ENCODE assay signal across 24 cellular contexts in genomic region chr15:31427411-31427810, GRCh38.
DNase-seq lines count a peak whose midpoint lies in the region; ATAC-seq, FAIRE-seq and TF ChIP-seq lines count a peak whose summit lies in the region.
"Had no signal": no experiment of that assay in that cellular context is flagged by ENCODE, and none has a peak within 500 bp of the region (broad histone marks: within the 10 kb centered on the region; RNA-seq: fewer than 3 reads in every experiment).

No MANE protein-coding gene starts in this region.

- H3K9me3 Mint-ChIP-seq in CD14-positive monocyte = peaks cover 2 to 8% (median 6%) of the 10 kb centered on the region in 7 donors

- peaks cover 1 to 2% (median 2%) of the 10 kb centered on the region in 3 donors for H3K27me3 Mint-ChIP-seq in CD14-positive monocyte (ENCODE audit: low read depth in 3 of 3)
- H3K27me3 Mint-ChIP-seq: activated CD4-positive, alpha-beta memory T cell treated with anti-CD3 and anti-CD28 coated beads for 36 hours; activated naive CD8-positive, alpha-beta T cell treated with anti-CD3 and anti-CD28 coated beads, Interleukin-2, amount 10 ng/mL, durations not matched to agents 7 days and 5 days; stimulated activated naive CD8-positive, alpha-beta T cell treated with anti-CD3 and anti-CD28 coated beads, Interleukin-15, Interleukin-2, amounts not matched to agents 100 ng/mL and 50 ng/mL, for 24 hours; T-helper 17 cell had no signal

- POLR2A ChIA-PET in A549 (lab: Yijun Ruan, JAX) = no interaction called here

- CTCF ChIA-PET in A549 (lab: Yijun Ruan, JAX) = interaction anchor here (1.1 to 3.2 kb wide), 2 partner anchors 8 to 10 kb away, joined by 5 to 11 read pairs; no protein-coding TSS in a partner anchor

- no peaks in the 10 kb centered on the region for H3K9me2 ChIP-seq in MM.1S (replicated peaks; ENCODE audit: insufficient read depth, low read length)

- no peaks in the 10 kb centered on the region for H3K79me2 ChIP-seq in MM.1S (ENCODE audit: low read length)

- H3K4me3 ChIP-seq in A549 (no peak overlapping the region), adipocyte (ENCODE audit: low read length) (no peak overlapping the region), MM.1S (ENCODE audit: low read length) (no peak overlapping the region)
- H3K4me3 ChIP-seq: dorsolateral prefrontal cortex, HAP-1, SJSA1, tibial nerve had no signal

- no peaks in the 10 kb centered on the region for H4K20me1 ChIP-seq in MM.1S (ENCODE audit: insufficient read depth, low read length)

- H3K9me3 ChIP-seq in A549 (peaks cover 6% of the 10 kb centered on the region; the same call in 1 of the 3 replicates), adipocyte (ENCODE audit: control insufficient read depth, low read length) (peaks cover 11% of the 10 kb centered on the region), MM.1S (replicated peaks; ENCODE audit: insufficient read depth, low read length) (no peaks in the 10 kb centered on the region)
- H3K9me3 ChIP-seq: HAP-1 had no signal

- DNase-seq in A549 (ENCODE audit: low read depth in 1 of 2, low spot score in 1 of 2) = no peak
- DNase-seq in CD14-positive monocyte (ENCODE audit: low spot score) = no peak
- DNase-seq in adipocyte (ENCODE audit: low read depth) = peak; percentile 6
- DNase-seq in foreskin keratinocyte = no peak
- DNase-seq in MM.1S = no peak
- no peak for DNase-seq in cortex of kidney (lab: John Stamatoyannopoulos, UW)
- DNase-seq: activated CD4-positive, alpha-beta memory T cell treated with anti-CD3 and anti-CD28 coated beads for 36 hours; activated naive CD8-positive, alpha-beta T cell treated with anti-CD3 and anti-CD28 coated beads, Interleukin-2, amount 10 ng/mL, durations not matched to agents 7 days and 5 days; dorsolateral prefrontal cortex; KBM-7; NCI-H1092; NCI-H2029 treated with DMSO at 0.1 percent for 48 hours; NCI-H345; posterior cingulate gyrus; stimulated activated CD4-positive, alpha-beta T cell treated with anti-CD3 and anti-CD28 coated beads, Interleukin-1b, Interleukin-23, amount 100 ng/mL, for 48 hours; T-helper 17 cell had no signal

- H3K4me1 Mint-ChIP-seq in CD14-positive monocyte = peaks cover 25% of the 10 kb centered on the region
- H3K4me1 Mint-ChIP-seq: neural crest cell had no signal

- H3K36me3 ChIP-seq in adipocyte (ENCODE audit: control insufficient read depth, insufficient read depth, low read length, severe bottlenecking) (no peaks in the 10 kb centered on the region), MM.1S (replicated peaks; ENCODE audit: insufficient read depth, low read length) (no peaks in the 10 kb centered on the region)
- H3K36me3 ChIP-seq: HAP-1, SJSA1, tibial nerve had no signal

- no peak overlapping the region for H2AFZ ChIP-seq in MM.1S (ENCODE audit: low read length)

- H3K27me3 ChIP-seq in adipocyte (replicated peaks; ENCODE audit: control insufficient read depth, insufficient read depth, low read length) (no peaks in the 10 kb centered on the region), foreskin keratinocyte (no peaks in the 10 kb centered on the region), MM.1S (replicated peaks; ENCODE audit: insufficient read depth, low read length) (no peaks in the 10 kb centered on the region)
- H3K27me3 ChIP-seq: dorsolateral prefrontal cortex, SJSA1, tibial nerve had no signal

- no peaks in the 10 kb centered on the region for H3K36me3 Mint-ChIP-seq in CD14-positive monocyte

- H3K4me1 ChIP-seq in A549 = no peaks in the 10 kb centered on the region
- H3K4me1 ChIP-seq in adipocyte (ENCODE audit: control insufficient read depth, insufficient read depth, low read length) = no peaks in the 10 kb centered on the region
- H3K4me1 ChIP-seq in foreskin keratinocyte = peaks cover 3% of the 10 kb centered on the region
- no peaks in the 10 kb centered on the region for H3K4me1 ChIP-seq in MM.1S (ENCODE audit: low read length)
- H3K4me1 ChIP-seq: HAP-1, SJSA1, tibial nerve had no signal

- no peak overlapping the region for H3K4me3 Mint-ChIP-seq in CD14-positive monocyte
- H3K4me3 Mint-ChIP-seq: activated CD4-positive, alpha-beta memory T cell treated with anti-CD3 and anti-CD28 coated beads for 36 hours; activated naive CD8-positive, alpha-beta T cell treated with anti-CD3 and anti-CD28 coated beads, Interleukin-2, amount 10 ng/mL, durations not matched to agents 7 days and 5 days; activated T-helper 1 cell treated with anti-CD3 and anti-CD28 coated beads, Interleukin-12 subunit alpha, Interleukin-12 subunit beta, Interleukin-2, Interleukin-4 antibody, amounts not matched to agents 30 ng/mL and 10 ng/mL and 1 ng/mL, durations not matched to agents 14 hours and 24 hours and 36 hours; neural crest cell; stimulated activated naive CD8-positive, alpha-beta T cell treated with anti-CD3 and anti-CD28 coated beads, Interleukin-15, Interleukin-2, amounts not matched to agents 100 ng/mL and 50 ng/mL, for 24 hours; T-helper 17 cell had no signal

- TF ChIP-seq EP300 in A549 (IDR thresholded peaks at IDR 0.05) = no peak

- peak; percentile 23 for FAIRE-seq in A549 (lab: Jason Lieb, UNC)
- FAIRE-seq: GM12892 had no signal

- no peaks in the 10 kb centered on the region for H3F3A ChIP-seq in MM.1S (ENCODE audit: insufficient read depth, low read length)

- no peak overlapping the region for H3K9ac ChIP-seq in adipocyte (ENCODE audit: low read length)
- H3K9ac ChIP-seq in MM.1S (ENCODE audit: low read length) = no peak overlapping the region

- no peak for TF ChIP-seq POLR2A in A549 (IDR thresholded peaks at IDR 0.05; ENCODE audit: low read length)

- no peak overlapping the region for H3K4me2 ChIP-seq in A549
- no peak overlapping the region for H3K4me2 ChIP-seq in MM.1S (ENCODE audit: low read depth, low read length)

- TF ChIP-seq RAD21 in A549 (conservative IDR thresholded peaks at IDR 0.05 in 1 of 2, IDR thresholded peaks at IDR 0.05 in 1 of 2) = no peak

- WGBS in A549 (ENCODE audit: missing lambda C conversion rate) = 27% methylated on average over 1 of the region's 1 CpG

- no peak for ATAC-seq in A549
- peak; percentile 41 for ATAC-seq in foreskin keratinocyte
- ATAC-seq in GM21528 (IDR thresholded peaks at IDR 0.05; ENCODE audit: low FRiP score, unreplicated experiment) = no peak
- ATAC-seq: T-helper 17 cell had no signal

- H3K27ac ChIP-seq in A549 (no peak overlapping the region), foreskin keratinocyte (no peak overlapping the region), MM.1S (ENCODE audit: low read length) (no peak overlapping the region)
- H3K27ac ChIP-seq: dorsolateral prefrontal cortex, SJSA1, tibial nerve had no signal

- TF ChIP-seq CTCF in A549 (IDR thresholded peaks at IDR 0.05) (no peak), CD14-positive monocyte (IDR thresholded peaks at IDR 0.05) (no peak), foreskin keratinocyte (conservative IDR thresholded peaks at IDR 0.05) (no peak), MM.1S (IDR thresholded peaks at IDR 0.05; ENCODE audit: low read length) (no peak)

- H3K27ac Mint-ChIP-seq in CD14-positive monocyte = peak overlapping the region in 4 of 7 donors; percentile 42 to 88 (median 60)
- H3K27ac Mint-ChIP-seq: activated CD4-positive, alpha-beta memory T cell treated with anti-CD3 and anti-CD28 coated beads for 36 hours; activated naive CD8-positive, alpha-beta T cell treated with anti-CD3 and anti-CD28 coated beads, Interleukin-2, amount 10 ng/mL, durations not matched to agents 7 days and 5 days; activated T-helper 1 cell treated with anti-CD3 and anti-CD28 coated beads, Interleukin-12 subunit alpha, Interleukin-12 subunit beta, Interleukin-2, Interleukin-4 antibody, amounts not matched to agents 30 ng/mL and 10 ng/mL and 1 ng/mL, durations not matched to agents 14 hours and 24 hours and 36 hours; stimulated activated naive CD8-positive, alpha-beta T cell treated with anti-CD3 and anti-CD28 coated beads, Interleukin-15, Interleukin-2, amounts not matched to agents 100 ng/mL and 50 ng/mL, for 24 hours; T-helper 17 cell had no signal

- intact Hi-C loops in CD14-positive monocyte (cut with micrococcal nuclease) = no loop called here

TF ChIP-seq in A549, 52 proteins besides CTCF, POLR2A, EP300 and RAD21:
- TF ChIP-seq FOSL2 (IDR thresholded peaks at IDR 0.05) = no peak
- peak; percentile 6; the same call in 1 of the 2 replicates for TF ChIP-seq FOSL2 (CRISPR knock-in tag; IDR thresholded peaks at IDR 0.05)
- no peak for TF ChIP-seq GATA3 (IDR thresholded peaks at IDR 0.05; ENCODE audit: borderline replicate concordance)
- TF ChIP-seq JUN (IDR thresholded peaks at IDR 0.05) = no peak
TF ChIP-seq in A549: peak in this region for 1.
